Comparison of ENCODE assay signal across 28 cellular contexts in the genomic region with DNA sequence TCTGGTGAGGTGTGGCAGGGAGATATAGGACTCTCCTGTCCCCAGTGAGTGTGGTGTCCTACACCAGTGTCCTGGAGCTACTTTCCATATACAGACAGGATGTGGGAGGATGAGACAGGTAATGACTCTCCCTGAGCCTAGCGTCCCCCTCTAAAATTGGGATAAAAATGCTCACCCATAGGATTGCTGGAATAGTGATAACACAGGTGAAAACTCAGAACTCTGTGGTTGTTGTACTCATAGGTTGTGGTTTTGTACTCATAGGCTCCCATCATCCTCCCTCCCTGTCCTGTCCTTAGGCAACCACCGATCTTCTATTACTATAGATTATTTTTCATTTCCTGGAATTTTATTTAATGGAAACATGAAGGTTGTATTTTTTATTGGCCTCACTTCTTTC.
"Had no signal": no experiment of that assay in that cellular context is flagged by ENCODE, and none has a peak within 500 bp of the region (broad histone marks: within the 10 kb centered on the region; RNA-seq: fewer than 3 reads in every experiment).

No MANE protein-coding gene starts in this region.

- H3K9me3 ChIP-seq: ascending aorta, body of pancreas, MG63 had no signal

- H3K27ac Mint-ChIP-seq: activated B cell treated with CpG ODN at 0.5 μM for 24 hours; activated CD4-positive, alpha-beta T cell treated with anti-CD3 and anti-CD28 coated beads, Interleukin-2, amount 10 ng/mL, durations not matched to agents 24 days and 14 days; activated naive CD4-positive, alpha-beta T cell treated with anti-CD3 and anti-CD28 coated beads, Interleukin-2, amount 50 U/mL, for 72 hours; activated naive CD8-positive, alpha-beta T cell treated with anti-CD3 and anti-CD28 coated beads, Interleukin-2, amount 50 U/mL, for 24 hours; T-cell had no signal

- H3K4me2 ChIP-seq: KMS-11 had no signal

- ATAC-seq: activated naive CD4-positive, alpha-beta T cell treated with anti-CD3 and anti-CD28 coated beads, Interleukin-2, amount 50 U/mL, for 72 hours; activated naive CD8-positive, alpha-beta T cell treated with anti-CD3 and anti-CD28 coated beads, Interleukin-2, amount 50 U/mL, for 24 hours; activated T-cell treated with anti-CD3 and anti-CD28 coated beads, Interleukin-2, amount 50 U/mL, for 4 hours; body of pancreas; T-cell had no signal

- H3K4me3 Mint-ChIP-seq: activated B cell treated with CpG ODN at 0.5 μM for 24 hours; activated CD4-positive, alpha-beta T cell treated with anti-CD3 and anti-CD28 coated beads, Interleukin-2, amount 10 ng/mL, durations not matched to agents 24 days and 14 days; activated naive CD8-positive, alpha-beta T cell treated with anti-CD3 and anti-CD28 coated beads, Interleukin-2, amount 50 U/mL, for 24 hours; activated T-cell treated with anti-CD3 and anti-CD28 coated beads, Interleukin-2, amount 50 U/mL, for 4 hours; T-cell had no signal

- DNase-seq: activated B cell treated with CpG ODN at 0.5 μM for 24 hours; activated CD4-positive, alpha-beta T cell treated with anti-CD3 and anti-CD28 coated beads for 1 hour; activated CD4-positive, alpha-beta T cell treated with anti-CD3 and anti-CD28 coated beads, Interleukin-2, amount 10 ng/mL, durations not matched to agents 24 days and 14 days; activated CD4-positive, alpha-beta T cell treated with anti-CD3 and anti-CD28 coated beads, Interleukin-2, amount 50 U/mL, for 48 hours; activated CD8-positive, alpha-beta memory T cell treated with anti-CD3 and anti-CD28 coated beads for 24 hours; activated effector memory CD4-positive, alpha-beta T cell treated with anti-CD3 and anti-CD28 coated beads, Interleukin-2, amount 50 U/mL, for 16 hours; activated naive CD4-positive, alpha-beta T cell treated with Interleukin-2 at 50 U/mL for 16 hours; activated naive CD8-positive, alpha-beta T cell treated with anti-CD3 and anti-CD28 coated beads, Interleukin-2, amount 50 U/mL, for 24 hours; activated T-cell treated with anti-CD3 and anti-CD28 coated beads, Interleukin-2, amount 50 U/mL, for 4 hours; amniotic stem cell; body of pancreas; cerebellar nuclear complex; MG63; MV-4-11; NCI-H1105; NCI-H1436 treated with DMSO at 0.1 percent for 48 hours; NCI-H187 treated with DMSO at 0.1 percent for 48 hours; NCI-H2081 treated with DMSO at 0.1 percent for 48 hours; NCI-H446; NCI-H524; SIG-M5; T-cell; T-helper 2 cell; T1000 had no signal

- H3K36me3 ChIP-seq: ascending aorta, cardiac muscle cell, MG63 had no signal

- H3K36me3 Mint-ChIP-seq: activated naive CD4-positive, alpha-beta T cell treated with anti-CD3 and anti-CD28 coated beads, Interleukin-2, amount 50 U/mL, for 72 hours; T-cell had no signal

- H3K9ac ChIP-seq: KMS-11 had no signal

- H3K27me3 Mint-ChIP-seq: activated B cell treated with CpG ODN at 0.5 μM for 24 hours; activated CD4-positive, alpha-beta T cell treated with anti-CD3 and anti-CD28 coated beads, Interleukin-2, amount 10 ng/mL, durations not matched to agents 24 days and 14 days had no signal

- H3K27me3 ChIP-seq: ascending aorta, body of pancreas, cardiac muscle cell, MG63 had no signal

- H3K27ac ChIP-seq: ascending aorta, body of pancreas, cardiac muscle cell, KMS-11 had no signal

- H3K9me3 Mint-ChIP-seq: activated B cell treated with CpG ODN at 0.5 μM for 24 hours; activated CD4-positive, alpha-beta T cell treated with anti-CD3 and anti-CD28 coated beads, Interleukin-2, amount 10 ng/mL, durations not matched to agents 24 days and 14 days; activated naive CD4-positive, alpha-beta T cell treated with anti-CD3 and anti-CD28 coated beads, Interleukin-2, amount 50 U/mL, for 72 hours; activated naive CD8-positive, alpha-beta T cell treated with anti-CD3 and anti-CD28 coated beads, Interleukin-2, amount 50 U/mL, for 24 hours; activated T-cell treated with anti-CD3 and anti-CD28 coated beads, Interleukin-2, amount 50 U/mL, for 4 hours; T-cell had no signal

- H3K4me3 ChIP-seq: ascending aorta, body of pancreas, cardiac muscle cell, MG63 had no signal

- H3K4me1 Mint-ChIP-seq: activated B cell treated with CpG ODN at 0.5 μM for 24 hours had no signal

- H3K4me1 ChIP-seq: body of pancreas had no signal
